In the genomic region with DNA sequence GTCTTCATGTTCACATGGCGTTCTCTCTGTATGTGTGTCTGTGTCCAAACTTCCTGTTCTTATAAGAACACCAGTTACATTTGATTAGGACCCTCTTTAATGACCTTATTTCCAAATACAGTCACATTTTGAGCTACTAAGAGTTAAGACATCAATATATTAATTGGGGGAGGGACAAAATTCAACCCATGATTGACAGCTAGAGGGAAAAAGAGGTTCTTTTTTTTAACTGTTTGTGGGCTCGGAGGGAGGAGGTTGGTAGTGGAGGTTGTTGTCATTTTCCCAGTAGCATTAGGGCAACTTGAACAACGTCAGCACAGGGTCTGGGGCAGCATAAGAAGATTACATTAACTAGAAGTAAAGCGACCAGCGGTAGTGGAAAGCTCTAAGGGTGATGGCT, we compare ENCODE assay signal across 30 cellular contexts. TPM values are rescaled to one million over a fixed set of nuclear protein-coding genes. Genes with fewer than 3 reads are reported as not detected.
DNase-seq lines count a peak whose midpoint lies in the region; ATAC-seq and TF ChIP-seq lines count a peak whose summit lies in the region.
"Had no signal": no experiment of that assay in that cellular context is flagged by ENCODE, and none has a peak within 500 bp of the region (broad histone marks: within the 10 kb centered on the region; RNA-seq: fewer than 3 reads in every experiment).

No MANE protein-coding gene starts in this region.

- intact Hi-C loops in activated B cell treated with CpG ODN at 0.5 μM for 24 hours (cut with micrococcal nuclease) = no loop called here

- no peak overlapping the region for H3K9ac ChIP-seq in Karpas-422 (ENCODE audit: low read length)

- H3K36me3 Mint-ChIP-seq in CD8-positive, alpha-beta memory T cell = peaks cover 4 to 39% (median 14%) of the 10 kb centered on the region in 3 donors
- H3K36me3 Mint-ChIP-seq in activated B cell treated with CpG ODN at 0.5 μM for 24 hours (ENCODE audit: low read depth) = peaks cover 26% of the 10 kb centered on the region
- peaks cover 0 to 10% of the 10 kb centered on the region in 2 donors for H3K36me3 Mint-ChIP-seq in naive B cell

- H3K27ac ChIP-seq in CD8-positive, alpha-beta memory T cell (ENCODE audit: low read depth, low read length) = no peak overlapping the region
- H3K27ac ChIP-seq in Karpas-422 (ENCODE audit: low read length) = no peak overlapping the region
- H3K27ac ChIP-seq: 22Rv1, lower lobe of right lung, ovary, Peyer's patch, skin epidermis, suprapubic skin had no signal

- H3K9me3 ChIP-seq in CD8-positive, alpha-beta memory T cell (ENCODE audit: low read length) = no peaks in the 10 kb centered on the region
- no peaks in the 10 kb centered on the region for H3K9me3 ChIP-seq in Karpas-422 (ENCODE audit: low read length)
- H3K9me3 ChIP-seq: gastroesophageal sphincter, lower lobe of right lung, ovary, Peyer's patch, suprapubic skin had no signal

- no peaks in the 10 kb centered on the region for H3K27me3 ChIP-seq in CD8-positive, alpha-beta memory T cell (ENCODE audit: insufficient read depth, low read length, poor library complexity, severe bottlenecking)
- H3K27me3 ChIP-seq in Karpas-422 (ENCODE audit: low read length) = no peaks in the 10 kb centered on the region
- H3K27me3 ChIP-seq: gastroesophageal sphincter, ovary, Peyer's patch, suprapubic skin had no signal

- peaks cover 0 to 3% of the 10 kb centered on the region in 2 donors for H3K27me3 Mint-ChIP-seq in CD8-positive, alpha-beta memory T cell
- H3K27me3 Mint-ChIP-seq in activated B cell treated with CpG ODN at 0.5 μM for 24 hours = no peaks in the 10 kb centered on the region
- H3K27me3 Mint-ChIP-seq in naive B cell = no peaks in the 10 kb centered on the region
- H3K27me3 Mint-ChIP-seq: activated CD8-positive, alpha-beta memory T cell treated with anti-CD3 and anti-CD28 coated beads, Interleukin-2, amount 10 ng/mL, durations not matched to agents 7 days and 5 days; activated naive CD4-positive, alpha-beta T cell treated with anti-CD3 and anti-CD28 coated beads, Interleukin-2, amount 10 ng/mL, durations not matched to agents 7 days and 5 days had no signal

- peaks cover 23% of the 10 kb centered on the region for H3K4me1 ChIP-seq in CD8-positive, alpha-beta memory T cell (ENCODE audit: insufficient read depth, low read length)
- H3K4me1 ChIP-seq in Karpas-422 (ENCODE audit: low read length) = peaks cover 29% of the 10 kb centered on the region

- peaks cover 35 to 53% (median 52%) of the 10 kb centered on the region in 3 donors for H3K4me1 Mint-ChIP-seq in CD8-positive, alpha-beta memory T cell
- H3K4me1 Mint-ChIP-seq in activated B cell treated with CpG ODN at 0.5 μM for 24 hours (peaks cover 32% of the 10 kb centered on the region), naive B cell (peaks cover 31 to 48% (median 43%) of the 10 kb centered on the region in 3 donors)

- peak overlapping the region in 7 of 8 donors; percentile 8 to 90 (median 36) for H3K27ac Mint-ChIP-seq in CD8-positive, alpha-beta memory T cell
- H3K27ac Mint-ChIP-seq in activated B cell treated with CpG ODN at 0.5 μM for 24 hours (no peak overlapping the region), naive B cell (peak overlapping the region in 4 of 6 donors; percentile 9 to 73 (median 30))
- H3K27ac Mint-ChIP-seq: activated CD8-positive, alpha-beta memory T cell treated with anti-CD3 and anti-CD28 coated beads, Interleukin-2, amount 10 ng/mL, durations not matched to agents 7 days and 5 days; CD14-positive monocyte had no signal

- no peaks in the 10 kb centered on the region for H3K9me3 Mint-ChIP-seq in CD8-positive, alpha-beta memory T cell
- H3K9me3 Mint-ChIP-seq in activated B cell treated with CpG ODN at 0.5 μM for 24 hours (no peaks in the 10 kb centered on the region), naive B cell (no peaks in the 10 kb centered on the region)
- H3K9me3 Mint-ChIP-seq: activated naive CD4-positive, alpha-beta T cell treated with anti-CD3 and anti-CD28 coated beads, Interleukin-2, amount 10 ng/mL, durations not matched to agents 7 days and 5 days had no signal

- ATAC-seq in activated B cell treated with CpG ODN at 0.5 μM for 24 hours (ENCODE audit: low read depth) (no peak), naive B cell (ENCODE audit: low read depth in 2 of 2) (no peak)
- ATAC-seq: activated CD8-positive, alpha-beta memory T cell treated with anti-CD3 and anti-CD28 coated beads, Interleukin-2, amount 10 ng/mL, durations not matched to agents 7 days and 5 days; gastroesophageal sphincter; lower lobe of right lung had no signal

- H3K4me3 ChIP-seq in CD8-positive, alpha-beta memory T cell (ENCODE audit: low read length) = no peak overlapping the region
- no peak overlapping the region for H3K4me3 ChIP-seq in Karpas-422 (ENCODE audit: low read length)
- H3K4me3 ChIP-seq: gastroesophageal sphincter, lower lobe of right lung, ovary, Peyer's patch, skin epidermis, suprapubic skin had no signal

- peak overlapping the region in 3 of 7 donors; percentile 1 to 92 (median 6) for H3K4me3 Mint-ChIP-seq in CD8-positive, alpha-beta memory T cell
- peak overlapping the region; percentile 4 for H3K4me3 Mint-ChIP-seq in activated B cell treated with CpG ODN at 0.5 μM for 24 hours
- peak overlapping the region in 3 of 8 donors; percentile 90 to 93 (median 92) for H3K4me3 Mint-ChIP-seq in naive B cell
- H3K4me3 Mint-ChIP-seq: activated CD8-positive, alpha-beta memory T cell treated with anti-CD3 and anti-CD28 coated beads, Interleukin-2, amount 10 ng/mL, durations not matched to agents 7 days and 5 days; CD14-positive monocyte had no signal

- TF ChIP-seq CTCF in activated B cell treated with CpG ODN at 0.5 μM for 24 hours (IDR thresholded peaks at IDR 0.05) = no peak

- no peaks in the 10 kb centered on the region for H3K36me3 ChIP-seq in CD8-positive, alpha-beta memory T cell (ENCODE audit: insufficient read depth, low read length)
- H3K36me3 ChIP-seq in Karpas-422 (ENCODE audit: insufficient read depth, low read length) = no peaks in the 10 kb centered on the region
- H3K36me3 ChIP-seq: ovary, suprapubic skin had no signal

- no peaks in the 10 kb centered on the region for H3K79me2 ChIP-seq in Karpas-422 (ENCODE audit: low read length)

- POLR2A ChIA-PET in CD8-positive, alpha-beta memory T cell (lab: Charles Lee) = interaction anchor here (0.6 kb wide), 1 partner anchor 9 kb away, joined by 6 read pairs; no protein-coding TSS in a partner anchor
- POLR2A ChIA-PET in activated B cell treated with CpG ODN at 0.5 μM for 24 hours (lab: Charles Lee) = no interaction called here

- no peak overlapping the region for H2AFZ ChIP-seq in Karpas-422 (ENCODE audit: low read length)

- H3K4me2 ChIP-seq in Karpas-422 (ENCODE audit: low read depth, low read length, poor library complexity, severe bottlenecking) = no peak overlapping the region

- 0 out of 2 replicates have a peak, but pooled peaks cover 7% of the 10 kb centered on the region for H4K20me1 ChIP-seq in Karpas-422 (ENCODE audit: insufficient read depth, low read depth, low read length)

- H3K9me2 ChIP-seq in Karpas-422 (replicated peaks; ENCODE audit: insufficient read depth, low read length) = no peaks in the 10 kb centered on the region

- CTCF ChIA-PET in CD8-positive, alpha-beta memory T cell (lab: Charles Lee) = no interaction called here
- CTCF ChIA-PET in activated B cell treated with CpG ODN at 0.5 μM for 24 hours (lab: Charles Lee) = no interaction called here

- DNase-seq in NCI-H82 (lab: John Stamatoyannopoulos, UW) = peak; percentile 22
- DNase-seq in NCI-H82 treated with DMSO at 0.1 percent for 48 hours (lab: John Stamatoyannopoulos, UW; ENCODE audit: unreplicated experiment) = no peak
- no peak for DNase-seq in CD8-positive, alpha-beta memory T cell
- no peak for DNase-seq in activated B cell treated with CpG ODN at 0.5 μM for 24 hours
- no peak for DNase-seq in naive B cell
- DNase-seq in AML-193 (lab: John Stamatoyannopoulos, UW) = no peak
- no peak for DNase-seq in Karpas-422
- no peak for DNase-seq in activated CD4-positive, alpha-beta T cell treated with anti-CD3 and anti-CD28 coated beads for 1 hour
- DNase-seq: activated CD4-positive, alpha-beta T cell treated with anti-CD3 and anti-CD28 coated beads, Interleukin-2, amount 50 U/mL, for 4 hours; activated CD4-positive, CD25-positive, alpha-beta regulatory T cell; activated CD8-positive, alpha-beta memory T cell treated with anti-CD3 and anti-CD28 coated beads, Interleukin-2, amount 10 ng/mL, durations not matched to agents 7 days and 5 days; activated naive CD4-positive, alpha-beta T cell treated with anti-CD3 and anti-CD28 coated beads, Interleukin-2, amount 10 ng/mL, durations not matched to agents 7 days and 5 days; activated T-cell treated with anti-CD3 and anti-CD28 coated beads, Interleukin-2, amount 50 U/mL, for 48 hours; anterior cingulate cortex; DMS79 treated with DMSO at 0.1 percent for 48 hours; effector CD4-positive, alpha-beta T cell; lower lobe of right lung; MM.1S; NCI-H2081; NCI-H2227 treated with DMSO at 0.1 percent for 48 hours; NCI-H526 treated with DMSO at 0.1 percent for 48 hours; ovary; Peyer's patch; stimulated activated naive CD4-positive, alpha-beta T cell; SW 1271 had no signal

RNA-seq across cellular contexts. Expression of gene GMDS, which starts 2.3 kb away (rescaled TPM):
- total RNA-seq in CD8-positive, alpha-beta memory T cell = 10 to 100 TPM; 28.6 to 33.4 TPM
- 16.4 TPM for polyA plus RNA-seq in CD8-positive, alpha-beta memory T cell
- total RNA-seq in activated B cell treated with CpG ODN at 0.5 μM for 24 hours = 30.1 and 33.7 TPM in 2 replicates
- polyA plus RNA-seq in naive B cell (ENCODE audit: low read depth in 6 of 6) = 10 to 100 TPM; 12.7 to 23.3 (median 14.7) TPM
- 5.3 and 9.7 TPM in 2 replicates for total RNA-seq in Karpas-422 (2014; rRNA removed; shearing (Covaris generic); ENCODE audit: low replicate concordance)
